ENCODE assay signal across 2 cellular contexts in genomic region chr2:237147317-237147716, GRCh38.
TF ChIP-seq lines count a peak whose summit lies in the region.

No MANE protein-coding gene starts in this region.

TF ChIP-seq in HepG2, 621 proteins besides CTCF, POLR2A, EP300 and RAD21:
- TF ChIP-seq, protein P1, sequence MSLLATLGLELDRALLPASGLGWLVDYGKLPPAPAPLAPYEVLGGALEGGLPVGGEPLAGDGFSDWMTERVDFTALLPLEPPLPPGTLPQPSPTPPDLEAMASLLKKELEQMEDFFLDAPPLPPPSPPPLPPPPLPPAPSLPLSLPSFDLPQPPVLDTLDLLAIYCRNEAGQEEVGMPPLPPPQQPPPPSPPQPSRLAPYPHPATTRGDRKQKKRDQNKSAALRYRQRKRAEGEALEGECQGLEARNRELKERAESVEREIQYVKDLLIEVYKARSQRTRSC (CRISPR knock-in tag; IDR thresholded peaks at IDR 0.05; ENCODE audit: low read depth) = no peak
- TF ChIP-seq EEA1 (CRISPR knock-in tag; IDR thresholded peaks at IDR 0.05; ENCODE audit: borderline replicate concordance) = no peak
- TF ChIP-seq MAFF (IDR thresholded peaks at IDR 0.05; ENCODE audit: low read depth, low read length) = peak; percentile 25; the same call in 1 of the 2 replicates
- peak; percentile 98 for TF ChIP-seq ZNF317 (CRISPR knock-in tag; IDR thresholded peaks at IDR 0.05)
- TF ChIP-seq ZBTB26 (CRISPR knock-in tag; IDR thresholded peaks at IDR 0.05; ENCODE audit: borderline replicate concordance) = no peak
- peak; percentile 56; the same call in 1 of the 2 replicates for TF ChIP-seq ZFP1 (CRISPR knock-in tag; IDR thresholded peaks at IDR 0.05)

TF ChIP-seq in IMR-90, 13 proteins besides CTCF, POLR2A, EP300 and RAD21:
- TF ChIP-seq BHLHE40 (IDR thresholded peaks at IDR 0.05; ENCODE audit: low read depth, low read length) = no peak
- TF ChIP-seq MAFK (IDR thresholded peaks at IDR 0.05; ENCODE audit: low read depth, low read length) = peak; percentile 45; the same call in 1 of the 2 replicates
